16 cellular contexts compared by ENCODE assay signal in the genomic region with DNA sequence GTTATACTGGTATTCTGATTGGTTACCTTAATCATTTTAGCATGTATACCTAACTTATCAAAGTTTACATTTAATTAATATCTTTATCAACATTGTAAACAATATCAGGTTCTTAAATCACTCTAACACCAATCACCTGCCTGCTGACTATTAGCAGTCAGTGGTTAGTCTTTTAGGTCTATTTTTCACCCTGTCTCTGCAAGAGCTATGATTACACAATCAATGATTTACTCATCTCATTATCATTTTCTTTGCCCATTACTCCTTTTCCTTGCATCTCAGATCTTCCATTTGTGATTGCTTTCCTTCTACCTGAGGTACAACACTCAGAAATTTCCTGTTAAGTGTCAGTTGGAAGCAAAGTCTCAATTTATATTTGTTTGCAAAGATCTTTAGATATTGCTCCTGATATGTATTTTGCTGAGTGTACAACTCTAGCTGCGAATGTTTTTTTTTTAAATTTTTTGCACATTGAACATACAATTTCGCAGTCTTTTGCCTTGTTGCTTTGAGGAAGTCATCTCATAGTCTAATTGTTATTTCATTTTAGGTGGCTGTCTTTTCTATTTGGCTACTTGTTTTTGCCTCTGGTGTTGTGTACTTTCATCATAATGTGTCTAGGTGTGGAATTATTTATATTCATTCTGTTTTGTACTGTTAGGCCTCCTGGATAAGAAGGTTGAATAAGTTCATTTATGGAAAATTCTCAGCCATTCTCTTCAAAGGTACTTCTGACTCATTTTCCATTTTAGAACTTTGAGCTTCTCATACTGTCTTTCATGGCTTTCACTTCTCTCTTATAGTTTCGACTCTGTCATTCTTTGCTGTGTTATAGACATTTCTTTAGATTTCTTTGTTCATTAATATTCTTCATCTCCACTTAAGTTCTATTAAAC.
A peak's percentile ranks its signal among the peaks of the same experiment; 100 is the strongest.
DNase-seq lines count a peak whose midpoint lies in the region; ATAC-seq and TF ChIP-seq lines count a peak whose summit lies in the region.
"Had no signal": no experiment of that assay in that cellular context is flagged by ENCODE, and none has a peak within 500 bp of the region (broad histone marks: within the 10 kb centered on the region; RNA-seq: fewer than 3 reads in every experiment).

No MANE protein-coding gene starts in this region.

- intact Hi-C loops in colonic mucosa (cut with DNase I) = no loop called here

- H4K20me1 ChIP-seq in GM23248 (ENCODE audit: insufficient read depth) = no peaks in the 10 kb centered on the region

- no peak for TF ChIP-seq CTCF in endodermal cell (conservative IDR thresholded peaks at IDR 0.05)
- no peak for TF ChIP-seq CTCF in colonic mucosa (IDR thresholded peaks at IDR 0.05)

- H3K4me1 Mint-ChIP-seq in endodermal cell = peaks cover 32% of the 10 kb centered on the region

- DNase-seq in GM23248 = peak; percentile 8
- DNase-seq in endodermal cell = no peak
- no peak for DNase-seq in inferior parietal cortex (ENCODE audit: extremely low spot score)
- no peak for DNase-seq in HPDE6-E6E7 (ENCODE audit: extremely low spot score)
- no peak for DNase-seq in MG63
- DNase-seq in colonic mucosa = no peak
- DNase-seq: activated effector memory CD4-positive, alpha-beta T cell treated with Interleukin-2 at 50 U/mL for 16 hours; dermis blood vessel endothelial cell; head of caudate nucleus; PC-3; sigmoid colon; stimulated activated CD8-positive, alpha-beta memory T cell treated with anti-CD3 and anti-CD28 coated beads, Interleukin-4, amount 100 ng/mL, for 48 hours; WERI-Rb-1 had no signal

- no peaks in the 10 kb centered on the region for H3K4me1 ChIP-seq in GM23248 (ENCODE audit: insufficient read depth)
- peaks cover 16% of the 10 kb centered on the region for H3K4me1 ChIP-seq in endodermal cell (ENCODE audit: control insufficient read depth, insufficient read depth, low read length)
- H3K4me1 ChIP-seq in colonic mucosa = no peaks in the 10 kb centered on the region

- H3K27me3 ChIP-seq in GM23248 (replicated peaks; ENCODE audit: insufficient read depth) (no peaks in the 10 kb centered on the region), endodermal cell (ENCODE audit: control insufficient read depth, insufficient read depth, low read length, poor library complexity, severe bottlenecking) (no peaks in the 10 kb centered on the region), MG63 (no peaks in the 10 kb centered on the region), colonic mucosa (no peaks in the 10 kb centered on the region)
- H3K27me3 ChIP-seq: sigmoid colon had no signal

- no peak overlapping the region for H3K27ac ChIP-seq in GM23248
- no peak overlapping the region for H3K27ac ChIP-seq in endodermal cell (ENCODE audit: low read depth, low read length)
- no peak overlapping the region for H3K27ac ChIP-seq in colonic mucosa
- H3K27ac ChIP-seq: sigmoid colon, WERI-Rb-1 had no signal

- no peak overlapping the region for H2AFZ ChIP-seq in GM23248

- H3K9ac ChIP-seq in GM23248 (no peak overlapping the region), endodermal cell (ENCODE audit: extremely low read depth, low read length, poor library complexity, severe bottlenecking) (no peak overlapping the region), colonic mucosa (ENCODE audit: low read depth in 2 of 2, low read length in 2 of 2) (no peak overlapping the region)

- H3K36me3 ChIP-seq in GM23248 (ENCODE audit: low read depth) (no peaks in the 10 kb centered on the region), endodermal cell (ENCODE audit: control insufficient read depth, insufficient read depth, low read length) (no peaks in the 10 kb centered on the region), MG63 (no peaks in the 10 kb centered on the region), colonic mucosa (no peaks in the 10 kb centered on the region)
- H3K36me3 ChIP-seq: sigmoid colon, WERI-Rb-1 had no signal

- WGBS in GM23248 (ENCODE audit: low coverage in 1 of 2, low lambda C conversion rate in 2 of 2, missing lambda C conversion rate in 2 of 2), 2 experiments = 76% methylated on average over 3 of the region's 3 CpGs
- 78% methylated on average over 3 of the region's 3 CpGs; no CpG with 5 or more reads in 1 of the 2 experiments for WGBS in endodermal cell (ENCODE audit: insufficient coverage in 1 of 2, insufficient read length in 1 of 2), 2 experiments

- no peak overlapping the region for H3K4me2 ChIP-seq in GM23248 (ENCODE audit: unreplicated experiment)

- H3K4me3 ChIP-seq in GM23248 (no peak overlapping the region), endodermal cell (ENCODE audit: low read length) (peak overlapping the region; percentile 6), MG63 (no peak overlapping the region), colonic mucosa (no peak overlapping the region)
- H3K4me3 ChIP-seq: sigmoid colon had no signal

- peaks cover 18% of the 10 kb centered on the region for H3K9me3 Mint-ChIP-seq in endodermal cell

- no peaks in the 10 kb centered on the region for H3K79me2 ChIP-seq in GM23248 (ENCODE audit: insufficient read depth)

- H3K9me3 ChIP-seq in GM23248 (ENCODE audit: low read depth) (no peaks in the 10 kb centered on the region), endodermal cell (ENCODE audit: control insufficient read depth, low read length) (peaks cover 17% of the 10 kb centered on the region), MG63 (peaks cover 2% of the 10 kb centered on the region; the same call in 1 of the 2 replicates), colonic mucosa (no peaks in the 10 kb centered on the region)

- no peaks in the 10 kb centered on the region for H3K27me3 Mint-ChIP-seq in endodermal cell (ENCODE audit: insufficient read depth)

- peak; percentile 92 for ATAC-seq in GM19023 (IDR thresholded peaks at IDR 0.05; ENCODE audit: unreplicated experiment)
- ATAC-seq in HG03280 (IDR thresholded peaks at IDR 0.05; ENCODE audit: unreplicated experiment) = peak; percentile 97
- ATAC-seq: PC-3 had no signal

- in situ Hi-C loops in GM23248 (cut with MboI) = no loop called here

- no peaks in the 10 kb centered on the region for H3K9me2 ChIP-seq in GM23248 (ENCODE audit: insufficient read depth)

- H3K36me3 Mint-ChIP-seq in endodermal cell (ENCODE audit: low read depth) = peaks cover 12% of the 10 kb centered on the region
- H3K36me3 Mint-ChIP-seq: mesothelial cell of epicardium had no signal

- H3K27ac Mint-ChIP-seq in endodermal cell = no peak overlapping the region
- H3K27ac Mint-ChIP-seq: mesothelial cell of epicardium had no signal

- no peaks in the 10 kb centered on the region for H3F3A ChIP-seq in GM23248 (ENCODE audit: insufficient read depth)

- no peak overlapping the region for H3K4me3 Mint-ChIP-seq in endodermal cell
- H3K4me3 Mint-ChIP-seq: mesothelial cell of epicardium had no signal
